Comparison of ENCODE assay signal across 8 cellular contexts in the genomic region with DNA sequence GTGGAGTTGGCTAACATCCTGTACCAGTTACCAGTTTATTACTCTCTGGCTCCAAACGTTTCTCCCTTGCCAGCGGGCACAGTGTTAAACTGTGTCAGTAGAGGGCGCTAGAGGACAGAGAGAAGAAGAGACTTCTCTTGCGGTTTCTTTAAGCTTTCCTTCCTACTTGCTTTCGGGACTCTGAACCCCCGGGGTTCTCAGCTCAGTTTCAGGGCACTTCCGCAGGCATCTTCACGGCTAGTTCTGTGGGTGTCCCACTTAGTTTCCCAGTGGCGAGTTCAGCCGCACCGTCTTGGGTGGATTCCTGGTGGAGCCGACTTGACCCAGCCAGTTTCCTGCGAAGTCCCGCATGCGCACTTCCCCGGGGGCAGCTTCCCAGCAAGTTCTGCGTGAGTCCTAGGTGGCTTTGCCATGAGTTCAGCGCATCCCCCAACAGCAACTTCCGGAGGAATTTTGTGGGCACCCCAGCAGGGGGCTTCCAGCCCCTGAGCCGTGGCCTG. TPM values are rescaled to one million over a fixed set of nuclear protein-coding genes. Genes with fewer than 3 reads are reported as not detected.
A peak's percentile ranks its signal among the peaks of the same experiment; 100 is the strongest.
DNase-seq lines count a peak whose midpoint lies in the region; ATAC-seq and TF ChIP-seq lines count a peak whose summit lies in the region.

No MANE protein-coding gene starts in this region.

- WGBS in lung, 2 donors = 1% methylated on average over 20 of the region's 20 CpGs

- peak overlapping the region; percentile 54 for H3K4me3 ChIP-seq in effector memory CD4-positive, alpha-beta T cell (ENCODE audit: insufficient read depth, low read depth, low read length, poor library complexity, severe bottlenecking)
- H3K4me3 ChIP-seq in lung = peak overlapping the region; percentile 56

- peaks cover 14% of the 10 kb centered on the region for H3K4me1 ChIP-seq in effector memory CD4-positive, alpha-beta T cell (ENCODE audit: control insufficient read depth, insufficient read depth, low read length, poor library complexity, severe bottlenecking)
- no peaks in the 10 kb centered on the region for H3K4me1 ChIP-seq in lung (ENCODE audit: control insufficient read depth in 2 of 2, insufficient read depth in 2 of 2, low read length in 2 of 2)

- H3K36me3 ChIP-seq in effector memory CD4-positive, alpha-beta T cell (ENCODE audit: control insufficient read depth, insufficient read depth, low read length) = no peaks in the 10 kb centered on the region
- H3K36me3 ChIP-seq in lung (ENCODE audit: control insufficient read depth in 2 of 2, insufficient read depth in 2 of 2, low read length in 2 of 2) = no peaks in the 10 kb centered on the region

- H3K27me3 ChIP-seq in effector memory CD4-positive, alpha-beta T cell (replicated peaks; ENCODE audit: control insufficient read depth, insufficient read depth, low read length, poor library complexity, severe bottlenecking) = no peaks in the 10 kb centered on the region
- no peaks in the 10 kb centered on the region for H3K27me3 ChIP-seq in lung (ENCODE audit: control insufficient read depth, insufficient read depth)

- H3K9me3 ChIP-seq in effector memory CD4-positive, alpha-beta T cell (ENCODE audit: control insufficient read depth, low read length) = no peaks in the 10 kb centered on the region
- H3K9me3 ChIP-seq in lung (ENCODE audit: control insufficient read depth in 2 of 2, insufficient read depth in 1 of 2, low read length in 1 of 2) = no peaks in the 10 kb centered on the region

- peak; percentile 96 for DNase-seq in HT-29 (ENCODE audit: low spot score)
- DNase-seq in NK-92 (lab: John Stamatoyannopoulos, UW; ENCODE audit: unreplicated experiment) = peak; percentile 16
- DNase-seq in activated CD8-positive, alpha-beta memory T cell treated with anti-CD3 and anti-CD28 coated beads for 24 hours = peak; percentile 93
- peak; percentile 69 to 75 (median 74) for DNase-seq in effector memory CD4-positive, alpha-beta T cell
- DNase-seq in lung (ENCODE audit: low spot score) = peak; percentile 86
- DNase-seq in stimulated activated CD4-positive, alpha-beta T cell treated with anti-CD3 and anti-CD28 coated beads, TNF-alpha, amount 100 ng/mL, for 48 hours (ENCODE audit: low read depth in 3 of 3) = peak; percentile 63 to 77 (median 66)

- peak overlapping the region; percentile 60 for H3K27ac ChIP-seq in effector memory CD4-positive, alpha-beta T cell (ENCODE audit: insufficient read depth, low read length, poor library complexity, severe bottlenecking)
- peak overlapping the region; percentile 70 to 90 for H3K27ac ChIP-seq in lung (ENCODE audit: low read depth in 1 of 2, low read length in 1 of 2)

- peak; percentile 52 for ATAC-seq in lung (ENCODE audit: insufficient read depth, low FRiP score)
- ATAC-seq in HG03097 (IDR thresholded peaks at IDR 0.05; ENCODE audit: low FRiP score, unreplicated experiment) = no peak

- TF ChIP-seq CTCF in GM12872 (IDR thresholded peaks at IDR 0.05; ENCODE audit: insufficient read depth, low read depth, low read length) = peak; percentile 92
- TF ChIP-seq CTCF in lung (IDR thresholded peaks at IDR 0.05; ENCODE audit: control extremely low read depth, extremely low read depth) = peak; percentile 94

RNA-seq across cellular contexts. Expression of a gene that starts 37.9 kb away (rescaled TPM):
- total RNA-seq in HT-29 (2014; rRNA removed; shearing (Covaris generic)) = 103 and 116 TPM in 2 replicates
- total RNA-seq in lung = 100 to 1,000 TPM in 1 of 2 donors, 10 to 100 TPM in 1; 51.7 to 118 TPM
- polyA plus RNA-seq in lung = 10 to 100 TPM; 29.1 to 95.4 TPM

RNA-seq across cellular contexts. Expression of a gene that starts 37.9 kb away (rescaled TPM):
- total RNA-seq in HT-29 (2014; rRNA removed; shearing (Covaris generic)) = not detected in 2 replicates
- 1 to 10 TPM in 1 of 2 donors, under 1 TPM in 1; 0.89 to 1.6 TPM for total RNA-seq in lung
- 1 to 10 TPM; 2.3 to 4.9 TPM for polyA plus RNA-seq in lung

Comparison
In these comparisons a context has a peak if more than half of its experiments do, and no peak if none do; other contexts are left out.
1. DNase-seq: peak in every context shown above with its lines; median percentile 96 in HT-29; 93 in activated CD8-positive, alpha-beta memory T cell treated with anti-CD3 and anti-CD28 coated beads for 24 hours; 86 in lung; 74 in effector memory CD4-positive, alpha-beta T cell; 66 in stimulated activated CD4-positive, alpha-beta T cell treated with anti-CD3 and anti-CD28 coated beads, TNF-alpha, amount 100 ng/mL, for 48 hours; 16 in NK-92.